ENCODE assay signal across 9 cellular contexts in the genomic region with DNA sequence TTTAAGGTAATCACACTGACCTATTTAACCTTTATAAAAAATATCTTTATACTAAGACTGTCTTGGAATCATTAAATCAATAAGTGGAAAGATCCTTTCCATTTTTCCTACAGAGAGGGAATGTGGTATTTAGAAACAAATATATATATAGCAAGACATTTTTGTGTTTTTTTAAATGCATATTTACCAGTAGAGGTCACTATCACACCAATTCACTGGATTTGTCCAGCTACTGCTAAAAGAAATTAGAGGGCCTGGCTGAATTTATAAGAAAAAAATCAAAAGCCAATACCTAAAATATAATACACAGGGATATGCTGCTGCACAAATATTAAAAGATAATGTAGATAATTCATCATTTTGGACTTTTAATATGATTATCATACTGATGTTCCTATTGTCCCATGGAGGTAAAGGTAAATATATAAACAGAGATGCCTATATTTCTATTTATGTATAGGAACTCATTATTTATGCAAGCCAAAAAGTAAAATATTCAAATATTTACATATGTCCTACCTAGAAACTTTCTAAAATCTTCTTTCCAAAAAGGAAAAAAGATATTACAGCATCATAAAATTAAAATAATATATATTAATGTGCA.
DNase-seq lines count a peak whose midpoint lies in the region; ATAC-seq and TF ChIP-seq lines count a peak whose summit lies in the region.
"Had no signal": no experiment of that assay in that cellular context is flagged by ENCODE, and none has a peak within 500 bp of the region (broad histone marks: within the 10 kb centered on the region; RNA-seq: fewer than 3 reads in every experiment).

No MANE protein-coding gene starts in this region.

- CTCF ChIA-PET in MCF 10A (lab: Yijun Ruan, JAX): interaction anchor here (0.6 to 5.7 kb wide), 17 partner anchors 10 to 1542 kb away, joined by 3 to 62 read pairs (median 4); a partner anchor contains a TSS

- peak; percentile 43 for TF ChIP-seq CTCF in MCF 10A (IDR thresholded peaks at IDR 0.05; ENCODE audit: unreplicated experiment)
- TF ChIP-seq CTCF in lung (IDR thresholded peaks at IDR 0.05; ENCODE audit: control extremely low read depth, extremely low read depth): peak; percentile 16

- no peaks in the 10 kb centered on the region for H3K36me3 Mint-ChIP-seq in MCF 10A (ENCODE audit: insufficient read depth, unreplicated experiment)

- H3K27ac ChIP-seq in lung (ENCODE audit: low read depth in 1 of 2, low read length in 1 of 2): no peak overlapping the region

- H3K4me1 Mint-ChIP-seq in MCF 10A (ENCODE audit: insufficient read depth, unreplicated experiment): no peaks in the 10 kb centered on the region
- H3K4me1 Mint-ChIP-seq: CD4-positive, CD25-positive, alpha-beta regulatory T cell had no signal

- ATAC-seq in lung (ENCODE audit: insufficient read depth, low FRiP score) (no peak), GM19455 (IDR thresholded peaks at IDR 0.05; ENCODE audit: unreplicated experiment) (no peak), HG02973 (IDR thresholded peaks at IDR 0.05; ENCODE audit: unreplicated experiment) (no peak), GM21529 (IDR thresholded peaks at IDR 0.05; ENCODE audit: unreplicated experiment) (no peak)

- H3K4me1 ChIP-seq in lung (ENCODE audit: control insufficient read depth in 2 of 2, insufficient read depth in 2 of 2, low read length in 2 of 2): no peaks in the 10 kb centered on the region

- H3K27me3 ChIP-seq in lung (ENCODE audit: control insufficient read depth, insufficient read depth): no peaks in the 10 kb centered on the region

- no peak overlapping the region for H3K4me3 Mint-ChIP-seq in MCF 10A (ENCODE audit: unreplicated experiment)
- H3K4me3 Mint-ChIP-seq: CD4-positive, CD25-positive, alpha-beta regulatory T cell had no signal

- BruUV-seq in MCF 10A (replicated peaks; lab: Mats Ljungman, UMichigan): no TSS peak

- peaks cover 10% of the 10 kb centered on the region for H3K9me3 Mint-ChIP-seq in MCF 10A (ENCODE audit: unreplicated experiment)

- H3K36me3 ChIP-seq in lung (ENCODE audit: control insufficient read depth in 2 of 2, insufficient read depth in 2 of 2, low read length in 2 of 2): peaks cover 0 to 6% of the 10 kb centered on the region in 2 donors

- DNase-seq in NCI-H1417 (lab: John Stamatoyannopoulos, UW) (peak in 2 of 3 experiments; percentile 2 to 65), NCI-H1417 treated with DMSO at 0.1 percent for 48 hours (lab: John Stamatoyannopoulos, UW) (no peak), NCI-H1048 (lab: John Stamatoyannopoulos, UW) (peak; percentile 7), MCF 10A (ENCODE audit: unreplicated experiment) (peak; percentile 56), lung (ENCODE audit: low spot score) (no peak)

- H3K27me3 Mint-ChIP-seq in MCF 10A (ENCODE audit: insufficient read depth, unreplicated experiment): no peaks in the 10 kb centered on the region
- H3K27me3 Mint-ChIP-seq: CD4-positive, CD25-positive, alpha-beta regulatory T cell had no signal

- no peak overlapping the region for H3K27ac Mint-ChIP-seq in MCF 10A (ENCODE audit: low read depth, unreplicated experiment)
- H3K27ac Mint-ChIP-seq: CD4-positive, CD25-positive, alpha-beta regulatory T cell had no signal

- no peaks in the 10 kb centered on the region for H3K9me3 ChIP-seq in lung (ENCODE audit: control insufficient read depth in 2 of 2, insufficient read depth in 1 of 2, low read length in 1 of 2)

- intact Hi-C loops in MCF 10A (cut with micrococcal nuclease): loop anchor here (1.0 to 5.0 kb wide), 4 partner anchors 68 to 491 kb away; no protein-coding TSS in a partner anchor

- H3K4me3 ChIP-seq in lung: no peak overlapping the region

- POLR2A ChIA-PET in MCF 10A (lab: Yijun Ruan, JAX): interaction anchor here (0.7 to 1.6 kb wide), 4 partner anchors 44 to 498 kb away, joined by 3 to 6 read pairs (median 4); no protein-coding TSS in a partner anchor

Comparison
In these comparisons a context has a peak if more than half of its experiments do, and no peak if none do; other contexts are left out.
1. DNase-seq: peak in NCI-H1417 (2 of 3), NCI-H1048 (single experiment) and MCF 10A (single experiment); none in NCI-H1417 treated with DMSO at 0.1 percent for 48 hours (single experiment) and lung (single experiment).